Comparison of ENCODE assay signal across 23 cellular contexts in the genomic region with DNA sequence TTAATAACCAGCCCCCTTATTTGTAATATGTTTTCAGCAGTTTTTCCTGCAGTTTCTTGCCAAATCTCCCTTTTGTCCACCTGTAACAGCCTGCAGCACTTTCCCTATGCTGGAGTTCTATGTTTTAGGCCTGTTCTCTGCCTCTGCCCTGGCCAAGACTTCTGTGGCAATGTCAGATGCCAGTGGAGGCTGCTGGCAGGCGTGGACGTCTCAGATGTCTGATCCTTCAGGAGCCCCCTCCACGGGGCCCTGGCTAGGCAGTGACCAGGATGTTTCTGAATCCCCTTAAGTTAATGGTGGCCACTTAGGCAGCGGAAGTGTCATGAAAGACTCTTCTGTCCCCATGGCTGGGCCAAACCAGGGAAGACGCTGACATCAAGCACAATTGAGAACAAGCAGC. TPM values are rescaled to one million over a fixed set of nuclear protein-coding genes. Genes with fewer than 3 reads are reported as not detected.
DNase-seq lines count a peak whose midpoint lies in the region; ATAC-seq and TF ChIP-seq lines count a peak whose summit lies in the region.
"Had no signal": no experiment of that assay in that cellular context is flagged by ENCODE, and none has a peak within 500 bp of the region (broad histone marks: within the 10 kb centered on the region; RNA-seq: fewer than 3 reads in every experiment).

No MANE protein-coding gene starts in this region.

- H2AFZ ChIP-seq in H9 (ENCODE audit: low read length) = no peak overlapping the region

- H3K14ac ChIP-seq in H9 (ENCODE audit: insufficient read depth, low read length) = no peak overlapping the region

- POLR2A ChIA-PET in activated CD4-positive, alpha-beta T cell treated with anti-CD3 and anti-CD28 coated beads, Interleukin-2, amount 10 ng/mL, durations not matched to agents 7 days and 5 days (lab: Charles Lee) = no interaction called here

- no peak overlapping the region for H3K18ac ChIP-seq in H9 (ENCODE audit: insufficient read length, low read depth, low read length)

- H3K9me3 ChIP-seq in H9 (ENCODE audit: control insufficient read depth, low read depth, low read length) = no peaks in the 10 kb centered on the region
- no peaks in the 10 kb centered on the region for H3K9me3 ChIP-seq in T-helper 17 cell (ENCODE audit: control insufficient read depth, low read length, poor library complexity, severe bottlenecking)

- no peak overlapping the region for H4K91ac ChIP-seq in H9 (ENCODE audit: insufficient read length, low read depth, low read length)

- H3K4me3 Mint-ChIP-seq in H9 (no peak overlapping the region), T-helper 17 cell (no peak overlapping the region)
- H3K4me3 Mint-ChIP-seq in stimulated activated memory B cell treated with anti-CD40 and anti-IgM and Interleukin-4, amounts not matched to agents 10 μg/mL and 1 μg/mL and 100 μg/mL, for 72 hours = no peak overlapping the region
- no peak overlapping the region for H3K4me3 Mint-ChIP-seq in activated CD4-positive, alpha-beta T cell treated with anti-CD3 and anti-CD28 coated beads, Interleukin-2, amount 10 ng/mL, durations not matched to agents 7 days and 5 days
- H3K4me3 Mint-ChIP-seq: HFFc6 had no signal

- H3K79me2 ChIP-seq in H9 (ENCODE audit: insufficient read depth, low read length) = peaks cover 2% of the 10 kb centered on the region; the same call in 1 of the 2 replicates

- no CpG with 5 or more reads among the region's 5 CpGs for WGBS in H9 (ENCODE audit: extremely low coverage, insufficient read length, low lambda C conversion rate)

- H3K9ac ChIP-seq in H9 (ENCODE audit: extremely low read depth, insufficient read length, low read length) = no peak overlapping the region

- no peak overlapping the region for H2BK12ac ChIP-seq in H9 (ENCODE audit: insufficient read length, low read depth, low read length)

- H4K8ac ChIP-seq in H9 (replicated peaks; ENCODE audit: insufficient read length, low read depth, low read length) = no peak overlapping the region

- no peak for ATAC-seq in T-helper 17 cell
- no peak for ATAC-seq in stimulated activated memory B cell treated with anti-CD40 and anti-IgM and Interleukin-4, amounts not matched to agents 10 μg/mL and 1 μg/mL and 100 μg/mL, for 72 hours

- no peak overlapping the region for H2BK120ac ChIP-seq in H9 (ENCODE audit: low read depth, low read length, poor library complexity, severe bottlenecking)

- no peaks in the 10 kb centered on the region for H3K4me1 ChIP-seq in H9 (ENCODE audit: insufficient read depth, low read length)

- DNase-seq in H9 (no peak), T-helper 17 cell (no peak), mesenteric fat pad (ENCODE audit: low spot score) (peak; percentile 11), GDM1 (lab: John Stamatoyannopoulos, UW) (no peak), hippocampal formation (lab: John Stamatoyannopoulos, UW) (no peak), NCI-H1092 (lab: John Stamatoyannopoulos, UW) (no peak)
- no peak for DNase-seq in activated CD4-positive, alpha-beta T cell treated with anti-CD3 and anti-CD28 coated beads, Interleukin-2, amount 10 ng/mL, durations not matched to agents 7 days and 5 days
- DNase-seq: ACHN, AML-193, COR-L47, DMS153, HFFc6, Karpas-422, MM.1S, NCI-H1105 treated with DMSO at 0.1 percent for 48 hours, NCI-H1694 treated with DMSO at 0.1 percent for 48 hours, NCI-H2107, NCI-H2227 treated with DMSO at 0.1 percent for 48 hours, NCI-H524, SHP77 treated with DMSO at 0.1 percent for 48 hours had no signal

- peak overlapping the region in 2 of 3 experiments; percentile 29 to 71; a peak in 3 of 7 replicates for H3K27ac Mint-ChIP-seq in H9
- peak overlapping the region; percentile 24 for H3K27ac Mint-ChIP-seq in T-helper 17 cell
- peak overlapping the region; percentile 65 for H3K27ac Mint-ChIP-seq in stimulated activated memory B cell treated with anti-CD40 and anti-IgM and Interleukin-4, amounts not matched to agents 10 μg/mL and 1 μg/mL and 100 μg/mL, for 72 hours
- no peak overlapping the region for H3K27ac Mint-ChIP-seq in activated CD4-positive, alpha-beta T cell treated with anti-CD3 and anti-CD28 coated beads, Interleukin-2, amount 10 ng/mL, durations not matched to agents 7 days and 5 days
- H3K27ac Mint-ChIP-seq: HFFc6 had no signal

- CTCF ChIA-PET in activated CD4-positive, alpha-beta T cell treated with anti-CD3 and anti-CD28 coated beads, Interleukin-2, amount 10 ng/mL, durations not matched to agents 7 days and 5 days (lab: Charles Lee) = no interaction called here

- H4K20me1 ChIP-seq in H9 (ENCODE audit: control insufficient read depth, insufficient read depth, insufficient read length) = no peaks in the 10 kb centered on the region

- H2BK15ac ChIP-seq in H9 (ENCODE audit: low read depth, low read length) = no peak overlapping the region

- H3K36me3 Mint-ChIP-seq in H9 (ENCODE audit: insufficient read depth in 1 of 3, low read depth in 3 of 3) (no peaks in the 10 kb centered on the region; a peak in 1 of 7 replicates), T-helper 17 cell (ENCODE audit: low read depth) (no peaks in the 10 kb centered on the region)
- H3K36me3 Mint-ChIP-seq in stimulated activated memory B cell treated with anti-CD40 and anti-IgM and Interleukin-4, amounts not matched to agents 10 μg/mL and 1 μg/mL and 100 μg/mL, for 72 hours = peaks cover 28% of the 10 kb centered on the region
- H3K36me3 Mint-ChIP-seq in activated CD4-positive, alpha-beta T cell treated with anti-CD3 and anti-CD28 coated beads, Interleukin-2, amount 10 ng/mL, durations not matched to agents 7 days and 5 days (ENCODE audit: low read depth) = no peaks in the 10 kb centered on the region

- H3K56ac ChIP-seq in H9 (ENCODE audit: insufficient read length, low read depth, low read length) = no peak overlapping the region

- no peaks in the 10 kb centered on the region for H3K9me3 Mint-ChIP-seq in H9
- no peaks in the 10 kb centered on the region for H3K9me3 Mint-ChIP-seq in stimulated activated memory B cell treated with anti-CD40 and anti-IgM and Interleukin-4, amounts not matched to agents 10 μg/mL and 1 μg/mL and 100 μg/mL, for 72 hours
- H3K9me3 Mint-ChIP-seq in activated CD4-positive, alpha-beta T cell treated with anti-CD3 and anti-CD28 coated beads, Interleukin-2, amount 10 ng/mL, durations not matched to agents 7 days and 5 days = peaks cover 11% of the 10 kb centered on the region
- H3K9me3 Mint-ChIP-seq: HFFc6 had no signal

- peaks cover 19% of the 10 kb centered on the region in 2 experiments for H3K4me1 Mint-ChIP-seq in H9
- no peaks in the 10 kb centered on the region for H3K4me1 Mint-ChIP-seq in T-helper 17 cell
- H3K4me1 Mint-ChIP-seq in stimulated activated memory B cell treated with anti-CD40 and anti-IgM and Interleukin-4, amounts not matched to agents 10 μg/mL and 1 μg/mL and 100 μg/mL, for 72 hours = peaks cover 49% of the 10 kb centered on the region
- no peaks in the 10 kb centered on the region for H3K4me1 Mint-ChIP-seq in activated CD4-positive, alpha-beta T cell treated with anti-CD3 and anti-CD28 coated beads, Interleukin-2, amount 10 ng/mL, durations not matched to agents 7 days and 5 days

- H3K27me3 ChIP-seq in H9 (ENCODE audit: insufficient read depth, low read length) = no peaks in the 10 kb centered on the region

- no peak overlapping the region for H3K4ac ChIP-seq in H9 (ENCODE audit: low read depth, low read length)

- H3K79me1 ChIP-seq in H9 (ENCODE audit: insufficient read depth, low read depth, low read length, poor library complexity, severe bottlenecking) = no peaks in the 10 kb centered on the region

- H4K5ac ChIP-seq in H9 (ENCODE audit: insufficient read length, low read depth, low read length) = no peak overlapping the region

- no peak overlapping the region for H2BK5ac ChIP-seq in H9 (ENCODE audit: insufficient read length, low read length)

- H3K23me2 ChIP-seq in H9 (ENCODE audit: insufficient read length, low read depth, low read length, poor library complexity, severe bottlenecking) = no peaks in the 10 kb centered on the region

- H3K27me3 Mint-ChIP-seq in H9 (ENCODE audit: low read depth) (no peaks in the 10 kb centered on the region), T-helper 17 cell (no peaks in the 10 kb centered on the region)
- H3K27me3 Mint-ChIP-seq in stimulated activated memory B cell treated with anti-CD40 and anti-IgM and Interleukin-4, amounts not matched to agents 10 μg/mL and 1 μg/mL and 100 μg/mL, for 72 hours = no peaks in the 10 kb centered on the region
- no peaks in the 10 kb centered on the region for H3K27me3 Mint-ChIP-seq in activated CD4-positive, alpha-beta T cell treated with anti-CD3 and anti-CD28 coated beads, Interleukin-2, amount 10 ng/mL, durations not matched to agents 7 days and 5 days

- no peak overlapping the region for H2BK20ac ChIP-seq in H9 (ENCODE audit: low read depth, low read length, poor library complexity, severe bottlenecking)

- no peak for TF ChIP-seq CTCF in H9 (conservative IDR thresholded peaks at IDR 0.05)

- no peak overlapping the region for H3K4me2 ChIP-seq in H9 (ENCODE audit: insufficient read depth, insufficient read length, low read length)

- H2AK5ac ChIP-seq in H9 (ENCODE audit: insufficient read length, low read length) = no peak overlapping the region

- H3K27ac ChIP-seq in H9 (ENCODE audit: insufficient read length, low read depth, low read length) = no peak overlapping the region

- H3K23ac ChIP-seq in H9 (ENCODE audit: insufficient read length, low read depth, low read length) = no peak overlapping the region

- no peak overlapping the region for H3T11ph ChIP-seq in H9 (ENCODE audit: low read length)

RNA-seq across cellular contexts. Expression of a gene that starts 40.8 kb away (rescaled TPM):
- 40.1 and 41.9 TPM in 2 replicates for total RNA-seq in H9 (2021)
- 10 to 100 TPM; 29.5 to 32.2 TPM for total RNA-seq in T-helper 17 cell
- 16.1 TPM for total RNA-seq in mesenteric fat pad
- 10 to 100 TPM; 17.1 to 25.0 TPM for total RNA-seq in activated CD4-positive, alpha-beta T cell treated with anti-CD3 and anti-CD28 coated beads, Interleukin-2, amount 10 ng/mL, durations not matched to agents 7 days and 5 days

RNA-seq across cellular contexts. Expression of a gene that starts 41.4 kb away (rescaled TPM):
- total RNA-seq in H9 (2021) (not detected in 2 replicates), T-helper 17 cell (not detected), mesenteric fat pad (not detected)
- total RNA-seq in activated CD4-positive, alpha-beta T cell treated with anti-CD3 and anti-CD28 coated beads, Interleukin-2, amount 10 ng/mL, durations not matched to agents 7 days and 5 days = not detected
- total RNA-seq: H4, HFFc6, HT-29 had no signal
